10 cellular contexts compared by ENCODE assay signal in genomic region chr7:29337628-29338116, GRCh38.
DNase-seq lines count a peak whose midpoint lies in the region; ATAC-seq and TF ChIP-seq lines count a peak whose summit lies in the region.
"Had no signal": no experiment of that assay in that cellular context is flagged by ENCODE, and none has a peak within 500 bp of the region (broad histone marks: within the 10 kb centered on the region; RNA-seq: fewer than 3 reads in every experiment).

No MANE protein-coding gene starts in this region.

- no peaks in the 10 kb centered on the region for H3K36me3 Mint-ChIP-seq in activated naive CD4-positive, alpha-beta T cell treated with anti-CD3 and anti-CD28 coated beads for 36 hours (ENCODE audit: low read depth)
- H3K36me3 Mint-ChIP-seq in activated CD4-positive, alpha-beta memory T cell treated with anti-CD3 and anti-CD28 coated beads, Interleukin-2, amount 10 ng/mL, durations not matched to agents 7 days and 5 days (ENCODE audit: low read depth) = no peaks in the 10 kb centered on the region

- peaks cover 16% of the 10 kb centered on the region for H3K4me1 Mint-ChIP-seq in activated naive CD4-positive, alpha-beta T cell treated with anti-CD3 and anti-CD28 coated beads for 36 hours (ENCODE audit: low read depth)
- peaks cover 16% of the 10 kb centered on the region for H3K4me1 Mint-ChIP-seq in activated CD4-positive, alpha-beta memory T cell treated with anti-CD3 and anti-CD28 coated beads, Interleukin-2, amount 10 ng/mL, durations not matched to agents 7 days and 5 days

- peak; percentile 32 for DNase-seq in activated naive CD4-positive, alpha-beta T cell treated with anti-CD3 and anti-CD28 coated beads for 36 hours
- no peak for DNase-seq in activated naive CD4-positive, alpha-beta T cell treated with anti-CD3 and anti-CD28 coated beads, Interleukin-2, amount 50 U/mL, for 16 hours
- peak; percentile 33 for DNase-seq in activated CD4-positive, alpha-beta memory T cell treated with anti-CD3 and anti-CD28 coated beads, Interleukin-2, amount 10 ng/mL, durations not matched to agents 7 days and 5 days
- DNase-seq in fibroblast of the aortic adventitia (ENCODE audit: low read depth) = peak; percentile 88
- DNase-seq in stomach = no peak
- DNase-seq in GF-D8 (lab: John Stamatoyannopoulos, UW) = no peak
- DNase-seq: KG1 had no signal

- POLR2A ChIA-PET in activated CD4-positive, alpha-beta memory T cell treated with anti-CD3 and anti-CD28 coated beads, Interleukin-2, amount 10 ng/mL, durations not matched to agents 7 days and 5 days (lab: Charles Lee) = no interaction called here

- no peak for TF ChIP-seq EP300 in stomach (IDR thresholded peaks at IDR 0.05)

- H3K36me3 ChIP-seq in stomach = no peaks in the 10 kb centered on the region

- ATAC-seq in GM18909 (IDR thresholded peaks at IDR 0.05; ENCODE audit: poor library complexity, unreplicated experiment) (no peak), GM21619 (IDR thresholded peaks at IDR 0.05; ENCODE audit: unreplicated experiment) (no peak)

- CTCF ChIA-PET in activated naive CD4-positive, alpha-beta T cell treated with anti-CD3 and anti-CD28 coated beads for 36 hours (lab: Charles Lee) = interaction anchor here (1.8 kb wide), 1 partner anchor 147 kb away, joined by 5 read pairs; no protein-coding TSS in a partner anchor
- CTCF ChIA-PET in activated CD4-positive, alpha-beta memory T cell treated with anti-CD3 and anti-CD28 coated beads, Interleukin-2, amount 10 ng/mL, durations not matched to agents 7 days and 5 days (lab: Charles Lee) = interaction anchor here (1.3 kb wide), 2 partner anchors 98 to 147 kb away, joined by 3 to 5 read pairs; no protein-coding TSS in a partner anchor

- no peak overlapping the region for H3K4me3 Mint-ChIP-seq in activated naive CD4-positive, alpha-beta T cell treated with anti-CD3 and anti-CD28 coated beads for 36 hours
- H3K4me3 Mint-ChIP-seq in activated CD4-positive, alpha-beta memory T cell treated with anti-CD3 and anti-CD28 coated beads, Interleukin-2, amount 10 ng/mL, durations not matched to agents 7 days and 5 days = no peak overlapping the region

- H3K27ac Mint-ChIP-seq in activated naive CD4-positive, alpha-beta T cell treated with anti-CD3 and anti-CD28 coated beads for 36 hours = no peak overlapping the region
- H3K27ac Mint-ChIP-seq in activated CD4-positive, alpha-beta memory T cell treated with anti-CD3 and anti-CD28 coated beads, Interleukin-2, amount 10 ng/mL, durations not matched to agents 7 days and 5 days = peak overlapping the region; percentile 16

- no peak overlapping the region for H3K4me3 ChIP-seq in fibroblast of the aortic adventitia (ENCODE audit: low read depth, low read length)
- no peak overlapping the region for H3K4me3 ChIP-seq in stomach
- H3K4me3 ChIP-seq: coronary artery had no signal

- peaks cover 4 to 24% (median 11%) of the 10 kb centered on the region in 4 donors for H3K4me1 ChIP-seq in stomach

- intact Hi-C loops in activated naive CD4-positive, alpha-beta T cell treated with anti-CD3 and anti-CD28 coated beads for 36 hours (cut with micrococcal nuclease) = loop anchor here (5.0 kb wide), 1 partner anchor 95 kb away; no protein-coding TSS in a partner anchor
- intact Hi-C loops in stomach (cut with DNase I; ENCODE audit: low total_unique reads) = no loop called here

- H3K9me3 ChIP-seq in stomach = no peaks in the 10 kb centered on the region

- peaks cover 0 to 2% (median 0%) of the 10 kb centered on the region in 3 donors for H3K27me3 ChIP-seq in stomach

- H3K27me3 Mint-ChIP-seq in activated naive CD4-positive, alpha-beta T cell treated with anti-CD3 and anti-CD28 coated beads for 36 hours (ENCODE audit: low read depth) = no peaks in the 10 kb centered on the region
- H3K27me3 Mint-ChIP-seq in activated CD4-positive, alpha-beta memory T cell treated with anti-CD3 and anti-CD28 coated beads, Interleukin-2, amount 10 ng/mL, durations not matched to agents 7 days and 5 days = no peaks in the 10 kb centered on the region

- TF ChIP-seq POLR2A in stomach (IDR thresholded peaks at IDR 0.05) = no peak

- 41 to 54% (median 48%) methylated on average over 3 of the region's 3 CpGs for WGBS in stomach, 5 donors

- H3K27ac ChIP-seq in stomach = peak overlapping the region in 3 of 5 donors; percentile 15 to 40 (median 31)

- H3K9me3 Mint-ChIP-seq in activated naive CD4-positive, alpha-beta T cell treated with anti-CD3 and anti-CD28 coated beads for 36 hours = no peaks in the 10 kb centered on the region
- H3K9me3 Mint-ChIP-seq in activated CD4-positive, alpha-beta memory T cell treated with anti-CD3 and anti-CD28 coated beads, Interleukin-2, amount 10 ng/mL, durations not matched to agents 7 days and 5 days = no peaks in the 10 kb centered on the region

- TF ChIP-seq CTCF in fibroblast of the aortic adventitia (IDR thresholded peaks at IDR 0.05; ENCODE audit: insufficient read depth, low read length) (no peak), stomach (IDR thresholded peaks at IDR 0.05) (no peak)

Comparison
In these comparisons a context has a peak if more than half of its experiments do, and no peak if none do; other contexts are left out.
1. DNase-seq: peak in activated naive CD4-positive, alpha-beta T cell treated with anti-CD3 and anti-CD28 coated beads for 36 hours (single experiment), activated CD4-positive, alpha-beta memory T cell treated with anti-CD3 and anti-CD28 coated beads, Interleukin-2, amount 10 ng/mL, durations not matched to agents 7 days and 5 days (single experiment) and fibroblast of the aortic adventitia (single experiment); none in activated naive CD4-positive, alpha-beta T cell treated with anti-CD3 and anti-CD28 coated beads, Interleukin-2, amount 50 U/mL, for 16 hours (single experiment), stomach (single experiment) and GF-D8 (single experiment).